ENCODE assay signal across 5 cellular contexts in genomic region chr22:21383451-21383823, GRCh38. TPM values are rescaled to one million over a fixed set of nuclear protein-coding genes. Genes with fewer than 3 reads are reported as not detected.
"Had no signal": no experiment of that assay in that cellular context is flagged by ENCODE, and none has a peak within 500 bp of the region (broad histone marks: within the 10 kb centered on the region; RNA-seq: fewer than 3 reads in every experiment).

TSS of gene RIMBP3B (plus strand) at chr22:21383751. CDS start at chr22:21383859, 108 bp downstream.

RNA-seq across cellular contexts. Expression of gene RIMBP3B, which starts in this region (rescaled TPM):
- total RNA-seq: dermis microvascular lymphatic vessel endothelial cell, esophagus mucosa, esophagus squamous epithelium, gastrocnemius medialis had no signal
- polyA plus RNA-seq: keratinocyte had no signal
